1 cellular context compared by ENCODE assay signal in genomic region chr7:22269963-22270362, GRCh38.
TF ChIP-seq lines count a peak whose summit lies in the region.

No MANE protein-coding gene starts in this region.

TF ChIP-seq in GM23338, 12 proteins besides CTCF, POLR2A, EP300 and RAD21:
- TF ChIP-seq ZNF462 (CRISPR knock-in tag; IDR thresholded peaks at IDR 0.05) (no peak), CREB1 (CRISPR knock-in tag; IDR thresholded peaks at IDR 0.05; ENCODE audit: low read depth) (no peak), NANOG (IDR thresholded peaks at IDR 0.05; ENCODE audit: borderline replicate concordance) (no peak), EZH2phosphoT487 (IDR thresholded peaks at IDR 0.05; ENCODE audit: unreplicated experiment) (no peak), JUNB (IDR thresholded peaks at IDR 0.05; ENCODE audit: unreplicated experiment) (no peak), ZNF114 (CRISPR knock-in tag; IDR thresholded peaks at IDR 0.05) (no peak), STAT1 (IDR thresholded peaks at IDR 0.05; ENCODE audit: unreplicated experiment) (no peak), POLR2AphosphoS5 (IDR thresholded peaks at IDR 0.05; ENCODE audit: low read depth) (no peak), EZH2 (IDR thresholded peaks at IDR 0.05; ENCODE audit: low read depth, unreplicated experiment) (no peak)
- TF ChIP-seq, protein P1, sequence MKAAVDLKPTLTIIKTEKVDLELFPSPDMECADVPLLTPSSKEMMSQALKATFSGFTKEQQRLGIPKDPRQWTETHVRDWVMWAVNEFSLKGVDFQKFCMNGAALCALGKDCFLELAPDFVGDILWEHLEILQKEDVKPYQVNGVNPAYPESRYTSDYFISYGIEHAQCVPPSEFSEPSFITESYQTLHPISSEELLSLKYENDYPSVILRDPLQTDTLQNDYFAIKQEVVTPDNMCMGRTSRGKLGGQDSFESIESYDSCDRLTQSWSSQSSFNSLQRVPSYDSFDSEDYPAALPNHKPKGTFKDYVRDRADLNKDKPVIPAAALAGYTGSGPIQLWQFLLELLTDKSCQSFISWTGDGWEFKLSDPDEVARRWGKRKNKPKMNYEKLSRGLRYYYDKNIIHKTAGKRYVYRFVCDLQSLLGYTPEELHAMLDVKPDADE (IDR thresholded peaks at IDR 0.05), result no peak
- TF ChIP-seq, protein P2, sequence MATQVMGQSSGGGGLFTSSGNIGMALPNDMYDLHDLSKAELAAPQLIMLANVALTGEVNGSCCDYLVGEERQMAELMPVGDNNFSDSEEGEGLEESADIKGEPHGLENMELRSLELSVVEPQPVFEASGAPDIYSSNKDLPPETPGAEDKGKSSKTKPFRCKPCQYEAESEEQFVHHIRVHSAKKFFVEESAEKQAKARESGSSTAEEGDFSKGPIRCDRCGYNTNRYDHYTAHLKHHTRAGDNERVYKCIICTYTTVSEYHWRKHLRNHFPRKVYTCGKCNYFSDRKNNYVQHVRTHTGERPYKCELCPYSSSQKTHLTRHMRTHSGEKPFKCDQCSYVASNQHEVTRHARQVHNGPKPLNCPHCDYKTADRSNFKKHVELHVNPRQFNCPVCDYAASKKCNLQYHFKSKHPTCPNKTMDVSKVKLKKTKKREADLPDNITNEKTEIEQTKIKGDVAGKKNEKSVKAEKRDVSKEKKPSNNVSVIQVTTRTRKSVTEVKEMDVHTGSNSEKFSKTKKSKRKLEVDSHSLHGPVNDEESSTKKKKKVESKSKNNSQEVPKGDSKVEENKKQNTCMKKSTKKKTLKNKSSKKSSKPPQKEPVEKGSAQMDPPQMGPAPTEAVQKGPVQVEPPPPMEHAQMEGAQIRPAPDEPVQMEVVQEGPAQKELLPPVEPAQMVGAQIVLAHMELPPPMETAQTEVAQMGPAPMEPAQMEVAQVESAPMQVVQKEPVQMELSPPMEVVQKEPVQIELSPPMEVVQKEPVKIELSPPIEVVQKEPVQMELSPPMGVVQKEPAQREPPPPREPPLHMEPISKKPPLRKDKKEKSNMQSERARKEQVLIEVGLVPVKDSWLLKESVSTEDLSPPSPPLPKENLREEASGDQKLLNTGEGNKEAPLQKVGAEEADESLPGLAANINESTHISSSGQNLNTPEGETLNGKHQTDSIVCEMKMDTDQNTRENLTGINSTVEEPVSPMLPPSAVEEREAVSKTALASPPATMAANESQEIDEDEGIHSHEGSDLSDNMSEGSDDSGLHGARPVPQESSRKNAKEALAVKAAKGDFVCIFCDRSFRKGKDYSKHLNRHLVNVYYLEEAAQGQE (IDR thresholded peaks at IDR 0.05; ENCODE audit: unreplicated experiment), result no peak
